ENCODE assay signal across 27 cellular contexts in genomic region chr11:76513654-76514034, GRCh38.
"Had no signal": no experiment of that assay in that cellular context is flagged by ENCODE, and none has a peak within 500 bp of the region (broad histone marks: within the 10 kb centered on the region; RNA-seq: fewer than 3 reads in every experiment).

No MANE protein-coding gene starts in this region.

- H3K27me3 Mint-ChIP-seq: naive thymus-derived CD8-positive, alpha-beta T cell; stimulated activated naive B cell treated with anti-CD40 and anti-IgM and Interleukin-4, amounts not matched to agents 10 μg/mL and 1 μg/mL and 100 μg/mL, for 72 hours had no signal

- DNase-seq: heart left ventricle; left cardiac atrium; left ventricle myocardium inferior; naive thymus-derived CD8-positive, alpha-beta T cell; occipital lobe; right lobe of liver; stimulated activated CD4-positive, alpha-beta T cell treated with anti-CD3 and anti-CD28 coated beads, Interleukin-1b, Interleukin-23, amount 100 ng/mL, for 48 hours; stimulated activated CD4-positive, alpha-beta T cell treated with anti-CD3 and anti-CD28 coated beads, Interleukin-2, amount 100 ng/mL, for 48 hours; stimulated activated CD4-positive, alpha-beta T cell treated with anti-CD3 and anti-CD28 coated beads, Interleukin-4, amount 100 ng/mL, for 4 hours; stimulated activated CD8-positive, alpha-beta memory T cell treated with anti-CD3 and anti-CD28 coated beads, Interleukin-4, amount 100 ng/mL, for 48 hours; stimulated activated naive B cell treated with anti-CD40 and anti-IgM and Interleukin-4, amounts not matched to agents 10 μg/mL and 1 μg/mL and 100 μg/mL, for 72 hours; stimulated activated naive CD8-positive, alpha-beta T cell treated with anti-CD3 and anti-CD28 coated beads, Interleukin-15, Interleukin-2, amounts not matched to agents 100 U/mL and 50 U/mL, for 24 hours; stomach; testis; thyroid gland; transverse colon; upper lobe of left lung had no signal

- H3K9me3 Mint-ChIP-seq: mesothelial cell of epicardium; naive thymus-derived CD8-positive, alpha-beta T cell; neural crest cell; stimulated activated naive B cell treated with anti-CD40 and anti-IgM and Interleukin-4, amounts not matched to agents 10 μg/mL and 1 μg/mL and 100 μg/mL, for 72 hours had no signal

- H3K27ac ChIP-seq: heart left ventricle, hepatocyte, left ventricle myocardium inferior, neutrophil, parathyroid adenoma, right atrium auricular region, right lobe of liver, stomach, testis, thyroid gland, upper lobe of left lung, vagina had no signal

- ATAC-seq: heart left ventricle; left cardiac atrium; naive thymus-derived CD8-positive, alpha-beta T cell; stimulated activated naive B cell treated with anti-CD40 and anti-IgM and Interleukin-4, amounts not matched to agents 10 μg/mL and 1 μg/mL and 100 μg/mL, for 72 hours; stimulated activated naive CD8-positive, alpha-beta T cell treated with anti-CD3 and anti-CD28 coated beads, Interleukin-15, Interleukin-2, amounts not matched to agents 100 U/mL and 50 U/mL, for 24 hours had no signal

- H3K36me3 ChIP-seq: right lobe of liver had no signal

- H3K4me1 Mint-ChIP-seq: naive thymus-derived CD8-positive, alpha-beta T cell; nephron; neural crest cell; stimulated activated naive B cell treated with anti-CD40 and anti-IgM and Interleukin-4, amounts not matched to agents 10 μg/mL and 1 μg/mL and 100 μg/mL, for 72 hours had no signal

- H3K4me3 ChIP-seq: heart left ventricle, hepatocyte, left ventricle myocardium inferior, lung, right atrium auricular region, right lobe of liver, smooth muscle cell, stomach, testis, thyroid gland, transverse colon, upper lobe of left lung, vagina had no signal

- H3K27me3 ChIP-seq: heart left ventricle, hepatocyte, neutrophil, right atrium auricular region, right lobe of liver, stomach, testis, thyroid gland, transverse colon, upper lobe of left lung, vagina had no signal

- H3K4me3 Mint-ChIP-seq: mesothelial cell of epicardium; naive thymus-derived CD8-positive, alpha-beta T cell; nephron; neural crest cell; stimulated activated naive B cell treated with anti-CD40 and anti-IgM and Interleukin-4, amounts not matched to agents 10 μg/mL and 1 μg/mL and 100 μg/mL, for 72 hours had no signal

- H3K27ac Mint-ChIP-seq: nephron; stimulated activated naive B cell treated with anti-CD40 and anti-IgM and Interleukin-4, amounts not matched to agents 10 μg/mL and 1 μg/mL and 100 μg/mL, for 72 hours had no signal
